Comparison of ENCODE assay signal across 10 cellular contexts in genomic region chr7:40057292-40057691, GRCh38.
DNase-seq lines count a peak whose midpoint lies in the region; ATAC-seq and FAIRE-seq lines count a peak whose summit lies in the region.
"Had no signal": no experiment of that assay in that cellular context is flagged by ENCODE, and none has a peak within 500 bp of the region (broad histone marks: within the 10 kb centered on the region; RNA-seq: fewer than 3 reads in every experiment).

No MANE protein-coding gene starts in this region.

- DNase-seq in DMS153 treated with DMSO at 0.1 percent for 48 hours (lab: John Stamatoyannopoulos, UW; ENCODE audit: unreplicated experiment), result peak; percentile 38
- DNase-seq in NCI-H1092 (lab: John Stamatoyannopoulos, UW), result peak; percentile 52
- DNase-seq in amniotic epithelial cell (ENCODE audit: low read depth), result peak; percentile 45
- DNase-seq in left colon, result peak; percentile 44 to 45
- no peak for DNase-seq in HTR-8/SVneo (ENCODE audit: insufficient read length, low spot score)
- no peak for DNase-seq in GF-D8 (lab: John Stamatoyannopoulos, UW)
- DNase-seq: activated CD4-positive, alpha-beta T cell treated with anti-CD3 and anti-CD28 coated beads for 4 hours; occipital lobe had no signal

- ATAC-seq in left colon (peak; percentile 91), GM21717 (IDR thresholded peaks at IDR 0.05; ENCODE audit: unreplicated experiment) (no peak), GM21529 (IDR thresholded peaks at IDR 0.05; ENCODE audit: unreplicated experiment) (no peak)

- intact Hi-C loops in left colon (cut with DNase I, micrococcal nuclease), result no loop called here

- FAIRE-seq in HTR-8/SVneo (lab: Jason Lieb, UNC), result no peak

Comparison
In these comparisons a context has a peak if more than half of its experiments do, and no peak if none do; other contexts are left out.
1. DNase-seq: peak in DMS153 treated with DMSO at 0.1 percent for 48 hours (single experiment), NCI-H1092 (single experiment), amniotic epithelial cell (single experiment) and left colon (2 of 2); none in HTR-8/SVneo (single experiment) and GF-D8 (single experiment).